In genomic region chr3:105367406-105368213, GRCh38 we compare ENCODE assay signal across 8 cellular contexts. TPM values are rescaled to one million over a fixed set of nuclear protein-coding genes. Genes with fewer than 3 reads are reported as not detected.
DNase-seq lines count a peak whose midpoint lies in the region; ATAC-seq and TF ChIP-seq lines count a peak whose summit lies in the region.

No MANE protein-coding gene starts in this region.

- DNase-seq in DMS153 treated with DMSO at 0.1 percent for 48 hours (lab: John Stamatoyannopoulos, UW; ENCODE audit: unreplicated experiment), result peak; percentile 52
- DNase-seq in DMS153 (lab: John Stamatoyannopoulos, UW), result no peak
- DNase-seq in NCI-H1930 (lab: John Stamatoyannopoulos, UW), result peak; percentile 10 to 26
- peak; percentile 48 to 50 for DNase-seq in activated CD4-positive, alpha-beta T cell treated with anti-CD3 and anti-CD28 coated beads for 4 hours
- peak; percentile 78 for DNase-seq in coronary artery (ENCODE audit: low spot score)
- peak; percentile 84 to 91 for DNase-seq in left lung
- DNase-seq in stimulated activated CD4-positive, alpha-beta T cell treated with anti-CD3 and anti-CD28 coated beads, Interleukin-2, amount 100 ng/mL, for 48 hours, result peak; percentile 74

- H3K27me3 ChIP-seq in left lung, result peaks cover 0 to 20% of the 10 kb centered on the region in 2 donors

- intact Hi-C loops in left lung (cut with DNase I), result loop anchor here in 1 of 2 donors (5.0 kb wide), 1 partner anchor 740 kb away; no protein-coding TSS in a partner anchor

- H3K9me3 ChIP-seq in left lung, result no peaks in the 10 kb centered on the region

- peaks cover 0 to 42% of the 10 kb centered on the region in 2 donors for H3K4me1 ChIP-seq in left lung

- H3K36me3 ChIP-seq in left lung, result no peaks in the 10 kb centered on the region

- H3K27ac ChIP-seq in coronary artery (peak overlapping the region; percentile 74 to 90), left lung (peak overlapping the region; percentile 90 to 92)

- H3K4me3 ChIP-seq in coronary artery, result peak overlapping the region; percentile 80
- H3K4me3 ChIP-seq in left lung, result peak overlapping the region; percentile 64 to 68

- TF ChIP-seq CTCF in coronary artery (IDR thresholded peaks at IDR 0.05), result no peak
- TF ChIP-seq CTCF in left lung (IDR thresholded peaks at IDR 0.05), result no peak

- peak; percentile 28 for ATAC-seq in HG02798 (IDR thresholded peaks at IDR 0.05; ENCODE audit: poor library complexity, unreplicated experiment)
- peak; percentile 28 for ATAC-seq in left lung

RNA-seq across cellular contexts. Expression of gene ALCAM, which starts 0.9 kb away (rescaled TPM):
- total RNA-seq in left lung, result 100 to 1,000 TPM; 137 to 170 TPM
